In the genomic region with DNA sequence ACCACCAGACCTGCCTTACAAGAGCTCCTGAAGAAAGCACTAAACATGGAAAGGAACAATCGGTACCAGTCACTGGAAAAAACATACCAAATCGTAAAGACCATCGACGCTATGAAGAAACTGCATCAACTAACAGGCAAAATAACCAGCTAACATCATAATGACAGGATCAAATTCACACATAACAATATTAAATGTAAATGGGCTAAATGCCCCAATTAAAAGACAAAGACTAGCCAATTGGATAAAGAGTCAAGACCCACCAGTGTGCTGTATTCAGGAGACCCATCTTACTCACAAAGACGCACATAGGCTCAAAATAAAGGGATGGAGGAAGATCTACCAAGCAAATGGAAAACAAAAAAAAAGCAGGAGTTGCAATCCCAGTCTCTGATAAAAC, we compare ENCODE assay signal across 10 cellular contexts. TPM values are rescaled to one million over a fixed set of nuclear protein-coding genes. Genes with fewer than 3 reads are reported as not detected.
"Had no signal": no experiment of that assay in that cellular context is flagged by ENCODE, and none has a peak within 500 bp of the region (broad histone marks: within the 10 kb centered on the region; RNA-seq: fewer than 3 reads in every experiment).

No MANE protein-coding gene starts in this region.

RNA-seq across cellular contexts. Expression of a gene that starts 36.9 kb away (rescaled TPM):
- total RNA-seq: endothelial cell of umbilical vein, epithelial cell of proximal tubule, esophagus muscularis mucosa, fibroblast of lung, fibroblast of villous mesenchyme, foreskin keratinocyte, gastroesophageal sphincter, left colon, mononuclear cell had no signal
- polyA plus RNA-seq: fibroblast of lung, foreskin keratinocyte, mammary epithelial cell had no signal
